10 cellular contexts compared by ENCODE assay signal in the genomic region with DNA sequence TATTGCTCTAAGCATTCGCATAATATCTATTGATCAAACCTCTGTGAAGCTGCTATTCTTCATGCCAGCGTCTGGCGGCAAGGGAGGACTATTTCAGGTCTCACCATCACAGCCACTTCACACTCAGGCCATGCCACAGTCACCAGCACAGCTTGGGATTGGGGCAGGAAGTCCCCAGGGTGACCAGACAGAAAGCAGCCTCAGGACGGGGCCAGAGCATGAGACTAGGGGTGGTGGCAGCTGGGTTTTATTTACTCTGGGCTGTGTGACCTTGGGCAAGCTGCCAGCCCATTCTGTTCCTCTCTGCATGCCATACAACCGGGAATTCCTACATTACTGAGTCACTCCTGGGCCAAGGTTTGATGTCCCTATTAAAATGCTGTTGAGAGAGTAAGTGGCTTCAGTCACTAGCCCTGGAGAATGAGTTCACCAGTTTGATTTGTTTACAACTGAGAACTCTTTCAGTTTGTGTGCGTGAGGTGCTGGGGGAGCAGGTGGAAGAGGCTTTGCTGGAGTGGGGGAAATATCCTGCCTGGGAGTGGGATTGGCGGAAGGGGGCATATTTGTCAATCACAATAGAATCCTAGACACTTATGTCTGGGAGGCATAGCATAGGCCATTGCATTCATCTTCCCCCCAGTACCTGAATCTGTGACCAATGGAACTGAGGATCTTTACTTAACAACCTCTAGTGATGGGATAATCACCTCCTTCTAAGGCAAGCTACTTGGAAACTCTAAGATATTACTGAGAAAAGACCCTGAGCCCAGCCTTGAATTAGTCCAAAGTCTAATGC.
A peak's percentile ranks its signal among the peaks of the same experiment; 100 is the strongest.
DNase-seq lines count a peak whose midpoint lies in the region; ATAC-seq and TF ChIP-seq lines count a peak whose summit lies in the region.
"Had no signal": no experiment of that assay in that cellular context is flagged by ENCODE, and none has a peak within 500 bp of the region (broad histone marks: within the 10 kb centered on the region; RNA-seq: fewer than 3 reads in every experiment).

No MANE protein-coding gene starts in this region.

- H3K4me1 ChIP-seq in RWPE2 (ENCODE audit: insufficient read depth, poor library complexity, severe bottlenecking) (no peaks in the 10 kb centered on the region), heart right ventricle (peaks cover 0 to 23% (median 5%) of the 10 kb centered on the region in 9 donors)
- H3K4me1 ChIP-seq: BLaER1 had no signal

- no peaks in the 10 kb centered on the region for H3K36me3 Mint-ChIP-seq in type B pancreatic cell
- no peaks in the 10 kb centered on the region for H3K36me3 Mint-ChIP-seq in stimulated activated effector memory CD8-positive, alpha-beta T cell treated with anti-CD3 and anti-CD28 coated beads, Interleukin-12 subunit alpha, Interleukin-12 subunit beta, amount 100 ng/mL, for 72 hours

- H3K9me3 ChIP-seq in RWPE2 (ENCODE audit: severe bottlenecking) (no peaks in the 10 kb centered on the region), heart right ventricle (no peaks in the 10 kb centered on the region)

- ATAC-seq in HG02763 (IDR thresholded peaks at IDR 0.05; ENCODE audit: unreplicated experiment) (peak; percentile 34), RWPE2 (ENCODE audit: low read depth) (peak; percentile 76), heart right ventricle (peak; percentile 91 to 99 (median 97))
- no peak for ATAC-seq in stimulated activated effector memory CD8-positive, alpha-beta T cell treated with anti-CD3 and anti-CD28 coated beads, Interleukin-12 subunit alpha, Interleukin-12 subunit beta, amount 100 ng/mL, for 72 hours

- H3K27ac ChIP-seq in RWPE2 (ENCODE audit: poor library complexity, severe bottlenecking) (no peak overlapping the region), heart right ventricle (peak overlapping the region in 8 of 10 donors; percentile 31 to 78 (median 66))
- H3K27ac ChIP-seq: BLaER1 had no signal

- H3K9me3 Mint-ChIP-seq in type B pancreatic cell, result no peaks in the 10 kb centered on the region
- no peaks in the 10 kb centered on the region for H3K9me3 Mint-ChIP-seq in stimulated activated effector memory CD8-positive, alpha-beta T cell treated with anti-CD3 and anti-CD28 coated beads, Interleukin-12 subunit alpha, Interleukin-12 subunit beta, amount 100 ng/mL, for 72 hours
- H3K9me3 Mint-ChIP-seq: T-helper 1 cell treated with Interleukin-12 subunit alpha and Interleukin-12 subunit beta and Interleukin-4 antibody, amounts not matched to agents 30 μg/mL and 1 μg/mL, for 36 hours had no signal

- peak overlapping the region; percentile 29 for H3K4me3 Mint-ChIP-seq in type B pancreatic cell
- H3K4me3 Mint-ChIP-seq in stimulated activated effector memory CD8-positive, alpha-beta T cell treated with anti-CD3 and anti-CD28 coated beads, Interleukin-12 subunit alpha, Interleukin-12 subunit beta, amount 100 ng/mL, for 72 hours, result no peak overlapping the region
- H3K4me3 Mint-ChIP-seq: T-helper 1 cell treated with Interleukin-12 subunit alpha and Interleukin-12 subunit beta and Interleukin-4 antibody, amounts not matched to agents 30 μg/mL and 1 μg/mL, for 36 hours had no signal

- peak overlapping the region; percentile 80 for H3K27ac Mint-ChIP-seq in type B pancreatic cell
- no peak overlapping the region for H3K27ac Mint-ChIP-seq in stimulated activated effector memory CD8-positive, alpha-beta T cell treated with anti-CD3 and anti-CD28 coated beads, Interleukin-12 subunit alpha, Interleukin-12 subunit beta, amount 100 ng/mL, for 72 hours
- H3K27ac Mint-ChIP-seq: T-helper 1 cell treated with Interleukin-12 subunit alpha and Interleukin-12 subunit beta and Interleukin-4 antibody, amounts not matched to agents 30 μg/mL and 1 μg/mL, for 36 hours had no signal

- no peaks in the 10 kb centered on the region for H3K27me3 ChIP-seq in RWPE2 (ENCODE audit: insufficient read depth, poor library complexity, severe bottlenecking)
- no peaks in the 10 kb centered on the region for H3K27me3 ChIP-seq in heart right ventricle
- H3K27me3 ChIP-seq: BLaER1 had no signal

- H3K4me1 Mint-ChIP-seq in type B pancreatic cell (ENCODE audit: unreplicated experiment), result peaks cover 11% of the 10 kb centered on the region
- H3K4me1 Mint-ChIP-seq in stimulated activated effector memory CD8-positive, alpha-beta T cell treated with anti-CD3 and anti-CD28 coated beads, Interleukin-12 subunit alpha, Interleukin-12 subunit beta, amount 100 ng/mL, for 72 hours, result no peaks in the 10 kb centered on the region

- WGBS in heart right ventricle, 2 donors, result 32 to 33% methylated on average over 7 of the region's 7 CpGs

- TF ChIP-seq CTCF in RWPE2 (IDR thresholded peaks at IDR 0.05; ENCODE audit: poor library complexity, severe bottlenecking) (no peak), heart right ventricle (IDR thresholded peaks at IDR 0.05) (no peak), type B pancreatic cell (conservative IDR thresholded peaks at IDR 0.05) (no peak)

- peak; percentile 20 for DNase-seq in 8988T
- DNase-seq in RWPE2 (ENCODE audit: low spot score), result no peak
- peak; percentile 68 to 82 for DNase-seq in heart right ventricle
- no peak for DNase-seq in type B pancreatic cell (ENCODE audit: extremely low spot score, unreplicated experiment)
- no peak for DNase-seq in NAMALWA (ENCODE audit: low spot score)
- DNase-seq in stimulated activated effector memory CD8-positive, alpha-beta T cell treated with anti-CD3 and anti-CD28 coated beads, Interleukin-12 subunit alpha, Interleukin-12 subunit beta, amount 100 ng/mL, for 72 hours (ENCODE audit: low spot score in 2 of 2), result no peak
- DNase-seq in GOT3 (lab: John Stamatoyannopoulos, UW), result no peak

- H3K36me3 ChIP-seq in RWPE2 (ENCODE audit: low read depth) (no peaks in the 10 kb centered on the region), heart right ventricle (no peaks in the 10 kb centered on the region)
- H3K36me3 ChIP-seq: BLaER1 had no signal

- no peaks in the 10 kb centered on the region for H3K27me3 Mint-ChIP-seq in type B pancreatic cell

- H3K4me3 ChIP-seq in RWPE2 (ENCODE audit: severe bottlenecking) (no peak overlapping the region), heart right ventricle (no peak overlapping the region)
- H3K4me3 ChIP-seq: BLaER1 had no signal

- intact Hi-C loops in heart right ventricle (cut with DNase I), result loop anchor here in 2 of 10 donors (2.0 to 5.0 kb wide), 2 partner anchors 288 to 289 kb away; a partner anchor contains a TSS

Comparison
In these comparisons a context has a peak if more than half of its experiments do, and no peak if none do; other contexts are left out.
1. DNase-seq: peak in 8988T (single experiment) and heart right ventricle (2 of 2); none in RWPE2 (single experiment), type B pancreatic cell (single experiment), NAMALWA (single experiment), stimulated activated effector memory CD8-positive, alpha-beta T cell treated with anti-CD3 and anti-CD28 coated beads, Interleukin-12 subunit alpha, Interleukin-12 subunit beta, amount 100 ng/mL, for 72 hours (0 of 2) and GOT3 (single experiment).